Comparison of ENCODE assay signal across 8 cellular contexts in genomic region chr2:38074047-38074774, GRCh38. TPM values are rescaled to one million over a fixed set of nuclear protein-coding genes. Genes with fewer than 3 reads are reported as not detected.
DNase-seq lines count a peak whose midpoint lies in the region; ATAC-seq and TF ChIP-seq lines count a peak whose summit lies in the region.

No MANE protein-coding gene starts in this region.

- H3K36me3 ChIP-seq in CD4-positive, alpha-beta memory T cell (ENCODE audit: insufficient read depth, low read length), result no peaks in the 10 kb centered on the region
- no peaks in the 10 kb centered on the region for H3K36me3 ChIP-seq in neutrophil

- peaks cover 5% of the 10 kb centered on the region for H3K4me1 ChIP-seq in CD4-positive, alpha-beta memory T cell (ENCODE audit: insufficient read depth, low read length)
- H3K4me1 ChIP-seq in neutrophil (ENCODE audit: control insufficient read depth in 1 of 2, insufficient read depth in 1 of 2, low read depth in 1 of 2, low read length in 1 of 2), result peaks cover 32 to 37% of the 10 kb centered on the region in 2 experiments

- peaks cover 0 to 4% of the 10 kb centered on the region in 2 donors for H3K36me3 Mint-ChIP-seq in CD4-positive, alpha-beta memory T cell
- peaks cover 12% of the 10 kb centered on the region for H3K36me3 Mint-ChIP-seq in T-helper 1 cell treated with Interleukin-12 subunit alpha and Interleukin-12 subunit beta and Interleukin-4 antibody, amounts not matched to agents 30 μg/mL and 1 μg/mL, for 36 hours (ENCODE audit: low read depth)

- peaks cover 6 to 32% (median 15%) of the 10 kb centered on the region in 4 donors for H3K4me1 Mint-ChIP-seq in CD4-positive, alpha-beta memory T cell
- peaks cover 24% of the 10 kb centered on the region for H3K4me1 Mint-ChIP-seq in T-helper 1 cell treated with Interleukin-12 subunit alpha and Interleukin-12 subunit beta and Interleukin-4 antibody, amounts not matched to agents 30 μg/mL and 1 μg/mL, for 36 hours (ENCODE audit: low read depth)

- no peak for TF ChIP-seq CTCF in fibroblast of pulmonary artery (IDR thresholded peaks at IDR 0.05; ENCODE audit: low read length, missing control alignments)
- no peak for TF ChIP-seq CTCF in neutrophil (IDR thresholded peaks at IDR 0.05)

- no peaks in the 10 kb centered on the region for H3K9me3 ChIP-seq in CD4-positive, alpha-beta memory T cell (ENCODE audit: control insufficient read depth in 1 of 2, low read length in 2 of 2)
- H3K9me3 ChIP-seq in neutrophil, result no peaks in the 10 kb centered on the region

- no peak for DNase-seq in CD4-positive, alpha-beta memory T cell
- DNase-seq in fibroblast of pulmonary artery (ENCODE audit: low read depth), result no peak
- no peak for DNase-seq in SW 1271 (lab: John Stamatoyannopoulos, UW)
- DNase-seq in HuH-7 (ENCODE audit: low spot score), result no peak
- no peak for DNase-seq in NCI-H1694 treated with DMSO at 0.1 percent for 48 hours (lab: John Stamatoyannopoulos, UW)

- H3K27me3 Mint-ChIP-seq in CD4-positive, alpha-beta memory T cell, result peaks cover 33 to 36% of the 10 kb centered on the region in 2 donors
- H3K27me3 Mint-ChIP-seq in T-helper 1 cell treated with Interleukin-12 subunit alpha and Interleukin-12 subunit beta and Interleukin-4 antibody, amounts not matched to agents 30 μg/mL and 1 μg/mL, for 36 hours (ENCODE audit: low read depth), result peaks cover 39% of the 10 kb centered on the region

- no peaks in the 10 kb centered on the region for H3K9me3 Mint-ChIP-seq in CD4-positive, alpha-beta memory T cell
- H3K9me3 Mint-ChIP-seq in T-helper 1 cell treated with Interleukin-12 subunit alpha and Interleukin-12 subunit beta and Interleukin-4 antibody, amounts not matched to agents 30 μg/mL and 1 μg/mL, for 36 hours, result no peaks in the 10 kb centered on the region

- H3K27ac ChIP-seq in CD4-positive, alpha-beta memory T cell (ENCODE audit: low read depth, low read length), result no peak overlapping the region
- H3K27ac ChIP-seq in neutrophil, result no peak overlapping the region

- no peak overlapping the region for H3K27ac Mint-ChIP-seq in CD4-positive, alpha-beta memory T cell
- H3K27ac Mint-ChIP-seq in T-helper 1 cell treated with Interleukin-12 subunit alpha and Interleukin-12 subunit beta and Interleukin-4 antibody, amounts not matched to agents 30 μg/mL and 1 μg/mL, for 36 hours, result peak overlapping the region; percentile 67

- POLR2A ChIA-PET in CD4-positive, alpha-beta memory T cell (lab: Charles Lee; ENCODE audit: partially characterized antibody), result no interaction called here

- peaks cover 9% of the 10 kb centered on the region for H3K27me3 ChIP-seq in CD4-positive, alpha-beta memory T cell (ENCODE audit: insufficient read depth, low read length)
- peaks cover 100% of the 10 kb centered on the region for H3K27me3 ChIP-seq in neutrophil

- intact Hi-C loops in CD4-positive, alpha-beta memory T cell (cut with micrococcal nuclease), result no loop called here

- no peak for ATAC-seq in HG02759 (IDR thresholded peaks at IDR 0.05; ENCODE audit: unreplicated experiment)

- peak overlapping the region in 7 of 8 donors; percentile 35 to 71 (median 57) for H3K4me3 Mint-ChIP-seq in CD4-positive, alpha-beta memory T cell
- peak overlapping the region; percentile 75 for H3K4me3 Mint-ChIP-seq in T-helper 1 cell treated with Interleukin-12 subunit alpha and Interleukin-12 subunit beta and Interleukin-4 antibody, amounts not matched to agents 30 μg/mL and 1 μg/mL, for 36 hours

- H3K4me3 ChIP-seq in CD4-positive, alpha-beta memory T cell (ENCODE audit: low read length in 2 of 2), result no peak overlapping the region
- H3K4me3 ChIP-seq in fibroblast of pulmonary artery (replicated peaks; ENCODE audit: low read depth, low read length) (peak overlapping the region; percentile 30), neutrophil (ENCODE audit: low read depth in 1 of 2, low read length in 1 of 2) (peak overlapping the region; percentile 65 to 67)

- CTCF ChIA-PET in CD4-positive, alpha-beta memory T cell (lab: Charles Lee; ENCODE audit: partially characterized antibody), result no interaction called here

RNA-seq across cellular contexts. Expression of gene CYP1B1, which starts 1.7 kb away (rescaled TPM):
- total RNA-seq in CD4-positive, alpha-beta memory T cell, result 1 to 10 TPM; 5.8 to 6.4 TPM
- polyA plus RNA-seq in CD4-positive, alpha-beta memory T cell, result under 1 TPM in 1 of 2 donors, not detected in 1; 0.04 TPM

Comparison
In these comparisons a context has a peak if more than half of its experiments do, and no peak if none do; other contexts are left out.
1. H3K4me3 ChIP-seq: peak in fibroblast of pulmonary artery (single experiment) and neutrophil (2 of 2); none in CD4-positive, alpha-beta memory T cell (0 of 2).